Comparison of ENCODE assay signal across 9 cellular contexts in the genomic region with DNA sequence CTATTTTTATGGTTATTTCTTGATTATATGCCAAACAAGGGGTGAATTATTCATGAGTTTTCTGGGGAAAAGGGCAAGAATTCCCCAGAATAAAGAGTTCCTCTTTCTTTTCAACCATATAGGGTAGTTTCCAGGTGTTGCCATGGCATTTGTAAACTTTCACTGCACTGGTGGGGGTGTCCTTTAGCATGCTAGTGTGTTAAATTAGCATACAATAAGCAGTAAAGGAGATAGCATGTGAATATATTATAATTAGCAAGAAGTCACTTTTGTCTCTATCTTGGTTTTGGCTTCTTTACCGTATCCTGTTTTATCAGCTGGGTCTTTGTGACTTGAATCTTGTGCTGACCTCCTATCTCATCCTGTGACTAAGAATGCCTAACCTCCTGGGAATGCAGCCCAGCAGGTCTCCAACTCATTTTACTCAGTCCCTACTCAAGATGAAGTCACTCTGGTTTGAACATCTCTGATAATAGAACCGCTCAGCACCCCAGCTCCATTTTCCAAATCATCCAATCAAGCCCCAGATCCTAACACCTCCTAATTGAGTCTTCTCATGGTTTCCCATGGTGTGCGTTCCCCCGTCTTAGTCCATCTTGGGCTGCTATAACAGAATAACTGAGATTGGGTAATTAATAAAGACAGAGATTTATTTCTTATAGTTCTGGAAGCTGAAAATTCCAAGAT.
DNase-seq lines count a peak whose midpoint lies in the region; ATAC-seq, FAIRE-seq and TF ChIP-seq lines count a peak whose summit lies in the region.
"Had no signal": no experiment of that assay in that cellular context is flagged by ENCODE, and none has a peak within 500 bp of the region (broad histone marks: within the 10 kb centered on the region; RNA-seq: fewer than 3 reads in every experiment).

No MANE protein-coding gene starts in this region.

- H3K36me3 ChIP-seq in BLaER1 treated with 17β-estradiol and CSF1 and Interleukin-3, amounts not matched to agents 10 nM and 100 nM, result peaks cover 0 to 4% (median 0%) of the 10 kb centered on the region in 11 experiments; a peak in 2 of 22 replicates

- in situ Hi-C loops in GM13977 (cut with MboI; ENCODE audit: low pct_unique_long_range_greater_than_20kb, low sequenced_read_pairs, unreplicated experiment), result no loop called here

- no peaks in the 10 kb centered on the region for H3K27me3 ChIP-seq in BLaER1 treated with 17β-estradiol and CSF1 and Interleukin-3, amounts not matched to agents 10 nM and 100 nM

- H3K27ac ChIP-seq in BLaER1 treated with 17β-estradiol and CSF1 and Interleukin-3, amounts not matched to agents 10 nM and 100 nM, result peak overlapping the region in 8 of 11 experiments; percentile 17 to 91 (median 60); a peak in 14 of 22 replicates

- peaks cover 0 to 1% (median 0%) of the 10 kb centered on the region in 11 experiments; a peak in 1 of 22 replicates for H3K9me3 ChIP-seq in BLaER1 treated with 17β-estradiol and CSF1 and Interleukin-3, amounts not matched to agents 10 nM and 100 nM (replicated peaks in 1 of 11)

- peak overlapping the region; percentile 50 to 96 (median 77) for H3K4me2 ChIP-seq in BLaER1 treated with 17β-estradiol and CSF1 and Interleukin-3, amounts not matched to agents 10 nM and 100 nM

- TF ChIP-seq CTCF in GM13977 (IDR thresholded peaks at IDR 0.05; ENCODE audit: extremely low read depth, insufficient read depth, missing control alignments), result no peak

- H4K20me1 ChIP-seq in BLaER1 treated with 17β-estradiol and CSF1 and Interleukin-3, amounts not matched to agents 10 nM and 100 nM, result peaks cover 0 to 15% (median 5%) of the 10 kb centered on the region in 11 experiments; a peak in 13 of 22 replicates

- H3K9ac ChIP-seq in BLaER1 treated with 17β-estradiol and CSF1 and Interleukin-3, amounts not matched to agents 10 nM and 100 nM, result peak overlapping the region in 3 of 11 experiments; percentile 74 to 80 (median 75); a peak in 7 of 22 replicates

- TF ChIP-seq POLR2A in H54 (IDR thresholded peaks at IDR 0.05; ENCODE audit: low read depth, low read length), result no peak

- no peak for ATAC-seq in HG03442 (IDR thresholded peaks at IDR 0.05; ENCODE audit: unreplicated experiment)

- H3K4me3 ChIP-seq in BLaER1 treated with 17β-estradiol and CSF1 and Interleukin-3, amounts not matched to agents 10 nM and 100 nM, result no peak overlapping the region; a peak in 2 of 20 replicates

- H3K4me1 ChIP-seq in BLaER1 treated with 17β-estradiol and CSF1 and Interleukin-3, amounts not matched to agents 10 nM and 100 nM, result peaks cover 39 to 64% (median 44%) of the 10 kb centered on the region in 10 experiments

- DNase-seq in H54 (ENCODE audit: insufficient read length, low spot score), result peak; percentile 18
- DNase-seq in RKO (ENCODE audit: low spot score), result peak; percentile 97
- DNase-seq in glomerular visceral epithelial cell (ENCODE audit: extremely low spot score), result peak; percentile 44
- DNase-seq in NCI-H1417 (lab: John Stamatoyannopoulos, UW), result no peak
- DNase-seq in GM13977 (ENCODE audit: low spot score), result no peak
- DNase-seq in COLO668 (lab: John Stamatoyannopoulos, UW; ENCODE audit: unreplicated experiment), result no peak
- DNase-seq: NCI-H1694 had no signal

- FAIRE-seq in H54 (lab: Jason Lieb, UNC), result peak; percentile 81

Comparison
In these comparisons a context has a peak if more than half of its experiments do, and no peak if none do; other contexts are left out.
1. DNase-seq: peak in H54 (single experiment), RKO (single experiment) and glomerular visceral epithelial cell (single experiment); none in NCI-H1417 (0 of 3), GM13977 (single experiment) and COLO668 (single experiment).